ENCODE assay signal across 21 cellular contexts in the genomic region with DNA sequence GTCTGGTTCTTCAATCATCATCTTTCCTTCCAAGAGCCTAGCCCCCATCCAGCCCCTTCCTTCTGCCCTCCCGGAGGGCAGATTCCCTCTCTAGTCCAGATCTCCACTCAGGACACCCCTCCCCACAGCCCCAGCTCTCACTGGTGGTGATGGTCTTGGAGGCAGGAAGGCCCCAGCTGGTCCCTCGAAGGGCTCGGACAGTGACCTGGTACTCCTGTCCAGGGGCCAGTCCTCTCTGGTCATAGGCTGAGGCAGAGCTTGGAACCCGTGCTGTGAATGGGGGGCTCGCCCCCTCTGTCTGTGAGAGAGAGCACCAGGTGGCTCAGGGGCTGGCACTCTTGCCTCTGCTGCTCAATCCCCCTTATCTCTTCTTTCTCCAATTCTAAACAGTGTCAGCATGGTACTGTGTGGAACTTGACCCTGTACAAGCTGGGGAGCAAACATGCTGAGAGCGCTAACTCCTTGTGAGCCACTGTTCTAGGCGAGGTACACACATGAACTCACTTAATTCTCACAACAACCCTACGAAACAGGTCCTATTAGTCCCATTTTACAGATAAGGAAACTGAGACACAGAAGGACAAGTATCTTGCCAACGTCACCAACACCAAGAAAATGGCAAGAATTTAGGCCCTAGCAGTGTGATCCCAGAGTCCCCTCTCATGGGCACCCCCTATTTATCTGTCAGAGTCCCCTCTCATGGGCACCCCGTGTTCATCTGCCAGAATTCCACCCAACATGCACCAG. TPM values are rescaled to one million over a fixed set of nuclear protein-coding genes. Genes with fewer than 3 reads are reported as not detected.
DNase-seq lines count a peak whose midpoint lies in the region; ATAC-seq and TF ChIP-seq lines count a peak whose summit lies in the region.
"Had no signal": no experiment of that assay in that cellular context is flagged by ENCODE, and none has a peak within 500 bp of the region (broad histone marks: within the 10 kb centered on the region; RNA-seq: fewer than 3 reads in every experiment).

No MANE protein-coding gene starts in this region.

- BruUV-seq in MCF 10A (replicated peaks; lab: Mats Ljungman, UMichigan) = no TSS peak
- BruUV-seq in A673 (replicated peaks; lab: Mats Ljungman, UMichigan) = no TSS peak

- H3K9me3 Mint-ChIP-seq in MCF 10A (ENCODE audit: unreplicated experiment) (no peaks in the 10 kb centered on the region), neural progenitor cell (no peaks in the 10 kb centered on the region)
- H3K9me3 Mint-ChIP-seq: HFFc6 had no signal

- ATAC-seq in GM18861 (IDR thresholded peaks at IDR 0.05; ENCODE audit: unreplicated experiment) = no peak

- no peak overlapping the region for H3K4me3 ChIP-seq in breast epithelium
- no peak overlapping the region for H3K4me3 ChIP-seq in coronary artery
- H3K4me3 ChIP-seq in neural progenitor cell = no peak overlapping the region
- no peak overlapping the region for H3K4me3 ChIP-seq in tibial nerve
- H3K4me3 ChIP-seq in A673 (ENCODE audit: low read depth, low read length, poor library complexity, severe bottlenecking) = no peak overlapping the region
- H3K4me3 ChIP-seq: Peyer's patch had no signal

- TF ChIP-seq CTCF in breast epithelium (IDR thresholded peaks at IDR 0.05) (no peak), MCF 10A (IDR thresholded peaks at IDR 0.05; ENCODE audit: unreplicated experiment) (no peak), coronary artery (IDR thresholded peaks at IDR 0.05) (no peak), neural progenitor cell (IDR thresholded peaks at IDR 0.05) (no peak), tibial nerve (IDR thresholded peaks at IDR 0.05) (no peak), A673 (conservative IDR thresholded peaks at IDR 0.05; ENCODE audit: low read depth, low read length) (no peak)

- H2AFZ ChIP-seq in neural progenitor cell (replicated peaks) = no peak overlapping the region

- no peak for TF ChIP-seq EP300 in tibial nerve (IDR thresholded peaks at IDR 0.05)

- H3K4me3 Mint-ChIP-seq in MCF 10A (ENCODE audit: unreplicated experiment) (no peak overlapping the region), neural progenitor cell (peak overlapping the region; percentile 59)
- H3K4me3 Mint-ChIP-seq: HFFc6 had no signal

- POLR2A ChIA-PET in MCF 10A (lab: Yijun Ruan, JAX) = interaction anchor here (1.6 to 1.7 kb wide), 2 partner anchors 29 to 41 kb away, joined by 4 to 6 read pairs; partner anchors contain the start of gene FKBPL
- POLR2A ChIA-PET in A673 (lab: Charles Lee; ENCODE audit: low non-redundant PET) = no interaction called here

- H3K36me3 ChIP-seq in breast epithelium = no peaks in the 10 kb centered on the region
- no peaks in the 10 kb centered on the region for H3K36me3 ChIP-seq in neural progenitor cell
- peaks cover 0 to 18% (median 0%) of the 10 kb centered on the region in 3 donors for H3K36me3 ChIP-seq in tibial nerve
- H3K36me3 ChIP-seq in A673 (ENCODE audit: insufficient read depth, low read length, poor library complexity, severe bottlenecking) = no peaks in the 10 kb centered on the region
- H3K36me3 ChIP-seq: Peyer's patch had no signal

- no peak overlapping the region for H3K9ac ChIP-seq in neural progenitor cell

- H3K4me1 ChIP-seq in breast epithelium (no peaks in the 10 kb centered on the region), neural progenitor cell (peaks cover 5% of the 10 kb centered on the region), tibial nerve (peaks cover 0 to 65% (median 26%) of the 10 kb centered on the region in 4 donors), A673 (ENCODE audit: insufficient read depth, low read length, poor library complexity, severe bottlenecking) (no peaks in the 10 kb centered on the region)

- no peak overlapping the region for H3K4me2 ChIP-seq in neural progenitor cell

- H3K27me3 ChIP-seq in breast epithelium (no peaks in the 10 kb centered on the region), neural progenitor cell (peaks cover 14% of the 10 kb centered on the region), tibial nerve (peaks cover 0 to 13% of the 10 kb centered on the region in 2 donors), A673 (replicated peaks; ENCODE audit: insufficient read depth, low read depth, low read length, poor library complexity) (peaks cover 7% of the 10 kb centered on the region)
- H3K27me3 ChIP-seq: Peyer's patch had no signal

- peaks cover 5% of the 10 kb centered on the region for H3K36me3 Mint-ChIP-seq in MCF 10A (ENCODE audit: insufficient read depth, unreplicated experiment)
- no peaks in the 10 kb centered on the region for H3K36me3 Mint-ChIP-seq in neural progenitor cell

- intact Hi-C loops in breast epithelium (cut with DNase I; ENCODE audit: low total_unique reads) (no loop called here), MCF 10A (cut with micrococcal nuclease) (no loop called here), A673 (cut with micrococcal nuclease; ENCODE audit: unreplicated experiment) (no loop called here)

- peak overlapping the region; percentile 67 to 94 for H3K27ac ChIP-seq in breast epithelium
- peak overlapping the region; percentile 76 to 94 for H3K27ac ChIP-seq in coronary artery
- no peak overlapping the region for H3K27ac ChIP-seq in neural progenitor cell
- H3K27ac ChIP-seq in tibial nerve = peak overlapping the region in 3 of 4 donors; percentile 73 to 89 (median 88)
- H3K27ac ChIP-seq in A673 (ENCODE audit: low read depth, low read length, poor library complexity, severe bottlenecking) = no peak overlapping the region
- H3K27ac ChIP-seq: 22Rv1 had no signal

- H3K27ac Mint-ChIP-seq in MCF 10A (ENCODE audit: low read depth, unreplicated experiment) (no peak overlapping the region), neural progenitor cell (peak overlapping the region; percentile 88)
- H3K27ac Mint-ChIP-seq: HFFc6 had no signal

- no peaks in the 10 kb centered on the region for H3K79me2 ChIP-seq in neural progenitor cell (ENCODE audit: low read depth)

- H3K27me3 Mint-ChIP-seq in MCF 10A (ENCODE audit: insufficient read depth, unreplicated experiment) (peaks cover 24% of the 10 kb centered on the region), neural progenitor cell (ENCODE audit: insufficient read depth, low read depth) (peaks cover 7% of the 10 kb centered on the region)

- no peak for DNase-seq in breast epithelium (ENCODE audit: low spot score in 2 of 2)
- DNase-seq in MCF 10A (ENCODE audit: unreplicated experiment) = no peak
- DNase-seq in coronary artery (ENCODE audit: low spot score) = no peak
- no peak for DNase-seq in neural progenitor cell (ENCODE audit: low spot score)
- no peak for DNase-seq in tibial nerve (ENCODE audit: low spot score in 2 of 2)
- DNase-seq in NCI-H524 treated with DMSO at 0.1 percent for 48 hours (lab: John Stamatoyannopoulos, UW) = no peak
- DNase-seq in A673 (ENCODE audit: low spot score) = no peak
- DNase-seq: C1 segment of cervical spinal cord, COR-L47, DMS53, GOT3, HFFc6, MM.1S, NCI-H1105, NCI-H1694 treated with DMSO at 0.1 percent for 48 hours, NCI-H82, Peyer's patch, SIG-M5 had no signal

- no peaks in the 10 kb centered on the region for H3K9me3 ChIP-seq in breast epithelium
- no peaks in the 10 kb centered on the region for H3K9me3 ChIP-seq in neural progenitor cell (ENCODE audit: low read depth)
- H3K9me3 ChIP-seq in tibial nerve = no peaks in the 10 kb centered on the region
- no peaks in the 10 kb centered on the region for H3K9me3 ChIP-seq in A673 (ENCODE audit: low read depth, low read length, poor library complexity, severe bottlenecking)
- H3K9me3 ChIP-seq: Peyer's patch had no signal

- CTCF ChIA-PET in MCF 10A (lab: Yijun Ruan, JAX) (interaction anchor here (0.7 to 1.4 kb wide), 3 partner anchors 12 to 119 kb away, joined by 3 to 6 read pairs (median 3); no protein-coding TSS in a partner anchor), A673 (lab: Charles Lee) (no interaction called here)

- H4K20me1 ChIP-seq in neural progenitor cell (ENCODE audit: low read depth) = no peaks in the 10 kb centered on the region

- H3K4me1 Mint-ChIP-seq in MCF 10A (ENCODE audit: insufficient read depth, unreplicated experiment) = peaks cover 34% of the 10 kb centered on the region
- peaks cover 4% of the 10 kb centered on the region for H3K4me1 Mint-ChIP-seq in neural progenitor cell

- H3F3A ChIP-seq in neural progenitor cell (ENCODE audit: low read depth) = peaks cover 7% of the 10 kb centered on the region

- TF ChIP-seq POLR2A in breast epithelium (IDR thresholded peaks at IDR 0.05) (no peak), tibial nerve (IDR thresholded peaks at IDR 0.05) (no peak)

- 83 to 87% methylated on average over 10 of the region's 10 CpGs for WGBS in tibial nerve, 2 donors

RNA-seq across cellular contexts. Expression of gene TNXB, which starts 19.9 kb away (rescaled TPM):
- 100 to 1,000 TPM in 1 of 3 donors, 10 to 100 TPM in 2; 32.9 to 109 (median 89.8) TPM for total RNA-seq in breast epithelium
- 3.0 and 4.3 TPM in 2 replicates for total RNA-seq in MCF 10A (2022)
- total RNA-seq in neural progenitor cell (ENCODE audit: low replicate concordance) = 0.71 and 3.2 TPM in 2 replicates
- 100 to 1,000 TPM; 231 to 547 (median 297) TPM for total RNA-seq in tibial nerve
- total RNA-seq in A673 (2021) = 11.5 and 13.6 TPM in 2 replicates

RNA-seq across cellular contexts. Expression of gene ATF6B, which starts 38.8 kb away (rescaled TPM):
- total RNA-seq in breast epithelium (10 to 100 TPM; 37.0 to 44.8 (median 43.6) TPM), MCF 10A (2022) (65.6 and 86.5 TPM in 2 replicates), neural progenitor cell (ENCODE audit: low replicate concordance) (19.4 and 41.8 TPM in 2 replicates), tibial nerve (100 to 1,000 TPM in 3 of 4 donors, 10 to 100 TPM in 1; 74.3 to 121 (median 102) TPM), A673 (2021) (70.2 and 74.7 TPM in 2 replicates)

RNA-seq across cellular contexts. Expression of gene FKBPL, which starts 40.8 kb away (rescaled TPM):
- 1 to 10 TPM; 2.6 to 4.1 (median 2.7) TPM for total RNA-seq in breast epithelium
- 4.8 and 5.8 TPM in 2 replicates for total RNA-seq in MCF 10A (2022)
- total RNA-seq in neural progenitor cell (ENCODE audit: low replicate concordance) = 3.6 and 11.8 TPM in 2 replicates
- 1 to 10 TPM; 1.3 to 5.4 (median 3.0) TPM for total RNA-seq in tibial nerve
- 13.5 and 14.1 TPM in 2 replicates for total RNA-seq in A673 (2021)

RNA-seq across cellular contexts. Expression of gene CYP21A2, which starts 51.0 kb away (rescaled TPM):
- total RNA-seq in breast epithelium (10 to 100 TPM in 1 of 3 donors, 1 to 10 TPM in 1, not detected in 1; 1.6 to 14.1 TPM), MCF 10A (2022) (0.33 and 0.88 TPM in 2 replicates), neural progenitor cell (ENCODE audit: low replicate concordance) (0.09 TPM in 1 of 2 replicates, not detected in the other), tibial nerve (10 to 100 TPM in 1 of 4 donors, 1 to 10 TPM in 3; 1.0 to 15.3 (median 3.9) TPM), A673 (2021) (0.15 TPM in 1 of 2 replicates, not detected in the other)
- total RNA-seq: NCI-H460 had no signal

Comparison
In these comparisons a context has a peak if more than half of its experiments do, and no peak if none do; other contexts are left out.
1. H3K27ac ChIP-seq: peak in breast epithelium (2 of 2), coronary artery (2 of 2) and tibial nerve (3 of 4); none in neural progenitor cell (single experiment) and A673 (single experiment).